ENCODE assay signal across 9 cellular contexts in genomic region chr17:29640413-29640812, GRCh38. TPM values are rescaled to one million over a fixed set of nuclear protein-coding genes. Genes with fewer than 3 reads are reported as not detected.
DNase-seq lines count a peak whose midpoint lies in the region; FAIRE-seq and TF ChIP-seq lines count a peak whose summit lies in the region.
"Had no signal": no experiment of that assay in that cellular context is flagged by ENCODE, and none has a peak within 500 bp of the region (broad histone marks: within the 10 kb centered on the region; RNA-seq: fewer than 3 reads in every experiment).

No MANE protein-coding gene starts in this region.

- no peak overlapping the region for H3K4me3 Mint-ChIP-seq in T-helper 2 cell treated with Interferon-gamma antibody and Interleukin-4, amounts not matched to agents 5 μg/mL and 100 μg/mL, for 36 hours
- H3K4me3 Mint-ChIP-seq: effector memory CD8-positive, alpha-beta T cell had no signal

- no peak overlapping the region for H3K4me3 ChIP-seq in ascending aorta
- no peak overlapping the region for H3K4me3 ChIP-seq in iPS-20b (ENCODE audit: low read length)
- H3K4me3 ChIP-seq in thyroid gland (replicated peaks in 1 of 3), result no peak overlapping the region

- H3K27me3 ChIP-seq in ascending aorta, result no peaks in the 10 kb centered on the region
- no peaks in the 10 kb centered on the region for H3K27me3 ChIP-seq in iPS-20b (ENCODE audit: insufficient read depth, low read length)
- H3K27me3 ChIP-seq in thyroid gland, result no peaks in the 10 kb centered on the region

- H3K36me3 ChIP-seq in ascending aorta, result peaks cover 4 to 7% of the 10 kb centered on the region in 2 donors
- no peaks in the 10 kb centered on the region for H3K36me3 ChIP-seq in iPS-20b (ENCODE audit: insufficient read depth, low read depth, low read length)
- peaks cover 4 to 13% of the 10 kb centered on the region in 2 donors for H3K36me3 ChIP-seq in thyroid gland

- no peaks in the 10 kb centered on the region for H3K27me3 Mint-ChIP-seq in T-helper 2 cell treated with Interferon-gamma antibody and Interleukin-4, amounts not matched to agents 5 μg/mL and 100 μg/mL, for 36 hours (ENCODE audit: low read depth)
- H3K27me3 Mint-ChIP-seq: effector memory CD8-positive, alpha-beta T cell had no signal

- peaks cover 7 to 44% of the 10 kb centered on the region in 2 donors for H3K4me1 ChIP-seq in ascending aorta
- peaks cover 4% of the 10 kb centered on the region; the same call in 1 of the 2 replicates for H3K4me1 ChIP-seq in iPS-20b (ENCODE audit: insufficient read depth, low read length)
- H3K4me1 ChIP-seq in thyroid gland, result peaks cover 51 to 65% of the 10 kb centered on the region in 2 donors

- 0 out of 2 replicates have a peak overlapping the region, but pooled peaks have one; percentile 30 for H3K9ac ChIP-seq in iPS-20b (ENCODE audit: low read depth, low read length)

- intact Hi-C loops in ascending aorta (cut with DNase I) (loop anchor here (10.0 kb wide), 2 partner anchors 294 to 454 kb away; partner anchors contain the start of gene SSH2), thyroid gland (cut with DNase I) (no loop called here)

- H3K36me3 Mint-ChIP-seq in T-helper 2 cell treated with Interferon-gamma antibody and Interleukin-4, amounts not matched to agents 5 μg/mL and 100 μg/mL, for 36 hours (ENCODE audit: low read depth), result peaks cover 34% of the 10 kb centered on the region

- no peaks in the 10 kb centered on the region for H3K9me3 ChIP-seq in ascending aorta
- H3K9me3 ChIP-seq in iPS-20b (ENCODE audit: insufficient read depth, low read depth, low read length), result no peaks in the 10 kb centered on the region
- H3K9me3 ChIP-seq in thyroid gland, result no peaks in the 10 kb centered on the region

- WGBS in thyroid gland, 2 donors, result 50 to 61% methylated on average over 2 of the region's 2 CpGs

- no peak for FAIRE-seq in RCC 7860 (lab: Jason Lieb, UNC)

- in situ Hi-C loops in GM13976 (cut with MboI; ENCODE audit: low sequenced_read_pairs, unreplicated experiment), result loop anchor here (25.0 kb wide), 1 partner anchor 297 kb away; the partner anchor contains the start of genes EFCAB5 and SSH2

- H3K27ac ChIP-seq in ascending aorta (peak overlapping the region; percentile 41 to 45), iPS-20b (ENCODE audit: low read length) (no peak overlapping the region), thyroid gland (peak overlapping the region; percentile 88 to 96 (median 90))

- TF ChIP-seq CTCF in ascending aorta (IDR thresholded peaks at IDR 0.05) (no peak), thyroid gland (IDR thresholded peaks at IDR 0.05) (no peak), GM13976 (IDR thresholded peaks at IDR 0.05; ENCODE audit: borderline replicate concordance, control extremely low read depth, extremely low read depth, insufficient read depth, missing control alignments) (no peak)

- H3K27ac Mint-ChIP-seq in T-helper 2 cell treated with Interferon-gamma antibody and Interleukin-4, amounts not matched to agents 5 μg/mL and 100 μg/mL, for 36 hours, result peak overlapping the region; percentile 27

- no peaks in the 10 kb centered on the region for H3K9me3 Mint-ChIP-seq in T-helper 2 cell treated with Interferon-gamma antibody and Interleukin-4, amounts not matched to agents 5 μg/mL and 100 μg/mL, for 36 hours
- H3K9me3 Mint-ChIP-seq: effector memory CD8-positive, alpha-beta T cell had no signal

- no peak for DNase-seq in T-helper 2 cell treated with Interferon-gamma antibody and Interleukin-4, amounts not matched to agents 5 μg/mL and 100 μg/mL, for 36 hours (ENCODE audit: low spot score)
- DNase-seq in T-helper 2 cell (no peak), ascending aorta (ENCODE audit: low spot score in 2 of 2) (no peak), thyroid gland (no peak), GM13976 (ENCODE audit: low spot score) (no peak), RCC 7860 (ENCODE audit: low spot score) (no peak)
- no peak for DNase-seq in stimulated activated CD4-positive, alpha-beta T cell treated with anti-CD3 and anti-CD28 coated beads, Interleukin-2, amount 100 ng/mL, for 24 hours
- DNase-seq: effector memory CD8-positive, alpha-beta T cell had no signal

- TF ChIP-seq POLR2A in thyroid gland (IDR thresholded peaks at IDR 0.05), result no peak

- H3K4me1 Mint-ChIP-seq in T-helper 2 cell treated with Interferon-gamma antibody and Interleukin-4, amounts not matched to agents 5 μg/mL and 100 μg/mL, for 36 hours (ENCODE audit: low read depth), result peaks cover 14% of the 10 kb centered on the region

RNA-seq across cellular contexts. Expression of gene CORO6, which starts 17.7 kb away (rescaled TPM):
- total RNA-seq in ascending aorta, result 22.0 TPM
- total RNA-seq in thyroid gland, result 100 to 1,000 TPM in 2 of 4 donors, 10 to 100 TPM in 2; 65.3 to 161 (median 99.2) TPM

RNA-seq across cellular contexts. Expression of gene ANKRD13B, which starts 47.5 kb away (rescaled TPM):
- total RNA-seq in ascending aorta, result 16.7 TPM
- 1 to 10 TPM; 1.6 to 5.8 (median 3.1) TPM for total RNA-seq in thyroid gland

RNA-seq across cellular contexts. Expression of gene GIT1, which starts 51.0 kb away (rescaled TPM):
- total RNA-seq in ascending aorta, result 142 TPM
- 10 to 100 TPM; 35.7 to 71.7 (median 42.4) TPM for total RNA-seq in thyroid gland
